8 cellular contexts compared by ENCODE assay signal in genomic region chr15:43105778-43106485, GRCh38. TPM values are rescaled to one million over a fixed set of nuclear protein-coding genes. Genes with fewer than 3 reads are reported as not detected.
A peak's percentile ranks its signal among the peaks of the same experiment; 100 is the strongest.
DNase-seq lines count a peak whose midpoint lies in the region; ATAC-seq, FAIRE-seq and TF ChIP-seq lines count a peak whose summit lies in the region.

Gene UBR1 (minus strand): TSS chr15:43106038. CDS start chr15:43106022, 16 bp downstream.

- H3K27ac Mint-ChIP-seq in activated naive CD8-positive, alpha-beta T cell treated with anti-CD3 and anti-CD28 coated beads, Interleukin-2, amount 50 U/mL, for 24 hours = peak within 1 kb of the TSS; percentile 98

- H3K9me3 ChIP-seq in pancreas (no peaks in the 10 kb centered on the region), thyroid gland (no peaks in the 10 kb centered on the region)

- peaks cover 42% of the 10 kb centered on the region for H3K4me1 Mint-ChIP-seq in activated naive CD8-positive, alpha-beta T cell treated with anti-CD3 and anti-CD28 coated beads, Interleukin-2, amount 50 U/mL, for 24 hours

- H3K4me3 Mint-ChIP-seq in activated naive CD8-positive, alpha-beta T cell treated with anti-CD3 and anti-CD28 coated beads, Interleukin-2, amount 50 U/mL, for 24 hours = peak within 1 kb of the TSS; percentile 89

- H3K9me3 Mint-ChIP-seq in activated naive CD8-positive, alpha-beta T cell treated with anti-CD3 and anti-CD28 coated beads, Interleukin-2, amount 50 U/mL, for 24 hours = no peaks in the 10 kb centered on the region

- intact Hi-C loops in Right ventricle myocardium superior (cut with DNase I) = loop anchor here (2.0 kb wide), 1 partner anchor 27 kb away; the partner anchor contains the start of gene TMEM62
- intact Hi-C loops in pancreas (cut with DNase I) = no loop called here
- intact Hi-C loops in thyroid gland (cut with DNase I) = no loop called here

- H3K4me1 ChIP-seq in pancreas (peaks cover 3 to 22% (median 13%) of the 10 kb centered on the region in 3 donors), thyroid gland (peaks cover 9 to 21% of the 10 kb centered on the region in 2 donors)

- H3K36me3 ChIP-seq in pancreas (no peaks in the 10 kb centered on the region), thyroid gland (no peaks in the 10 kb centered on the region)

- peak; percentile 75 for TF ChIP-seq POLR2A in GM10847 (IDR thresholded peaks at IDR 0.05; ENCODE audit: extremely low read depth, insufficient read length)
- TF ChIP-seq POLR2A in thyroid gland (IDR thresholded peaks at IDR 0.05) = peak in 1 of 2 donors; percentile 69

- DNase-seq in NCI-H1436 (lab: John Stamatoyannopoulos, UW) = peak; percentile 64
- peak; percentile 83 for DNase-seq in T follicular helper cell (ENCODE audit: low read depth)
- DNase-seq in activated naive CD8-positive, alpha-beta T cell treated with anti-CD3 and anti-CD28 coated beads, Interleukin-2, amount 50 U/mL, for 24 hours = peak; percentile 89
- DNase-seq in Right ventricle myocardium superior = peak; percentile 94
- DNase-seq in pancreas = peak; percentile 80 to 91 (median 86)
- peak; percentile 87 to 90 for DNase-seq in thyroid gland

- H3K4me3 ChIP-seq in pancreas (peak within 1 kb of the TSS; percentile 45 to 74 (median 69)), thyroid gland (replicated peaks in 1 of 3) (peak within 1 kb of the TSS; percentile 45 to 65 (median 60))

- WGBS in pancreas, 2 donors = 0% methylated on average over 33 of the region's 33 CpGs
- 0% methylated on average over 33 of the region's 33 CpGs for WGBS in thyroid gland, 2 donors

- no peaks in the 10 kb centered on the region for H3K27me3 Mint-ChIP-seq in activated naive CD8-positive, alpha-beta T cell treated with anti-CD3 and anti-CD28 coated beads, Interleukin-2, amount 50 U/mL, for 24 hours

- FAIRE-seq in pancreas (lab: Jason Lieb, UNC) = no peak

- ATAC-seq in HG02759 (IDR thresholded peaks at IDR 0.05; ENCODE audit: unreplicated experiment) = peak; percentile 92
- peak; percentile 94 for ATAC-seq in activated naive CD8-positive, alpha-beta T cell treated with anti-CD3 and anti-CD28 coated beads, Interleukin-2, amount 50 U/mL, for 24 hours
- peak; percentile 99 for ATAC-seq in Right ventricle myocardium superior (ENCODE audit: poor library complexity)
- ATAC-seq in pancreas = peak; percentile 93 to 97 (median 96)

- TF ChIP-seq CTCF in pancreas (IDR thresholded peaks at IDR 0.05) (no peak), thyroid gland (IDR thresholded peaks at IDR 0.05) (no peak)

- H3K27me3 ChIP-seq in pancreas = no peaks in the 10 kb centered on the region
- no peaks in the 10 kb centered on the region for H3K27me3 ChIP-seq in thyroid gland

- peaks cover 27% of the 10 kb centered on the region for H3K36me3 Mint-ChIP-seq in activated naive CD8-positive, alpha-beta T cell treated with anti-CD3 and anti-CD28 coated beads, Interleukin-2, amount 50 U/mL, for 24 hours (ENCODE audit: low read depth)

- H3K27ac ChIP-seq in pancreas (peak within 1 kb of the TSS; percentile 72 to 81 (median 78)), thyroid gland (peak within 1 kb of the TSS; percentile 51 to 91 (median 81))

RNA-seq across cellular contexts. Expression of gene UBR1, which starts in this region (rescaled TPM):
- 19.5 TPM for total RNA-seq in Right ventricle myocardium superior
- 10 to 100 TPM; 13.3 to 19.8 (median 14.7) TPM for total RNA-seq in pancreas
- polyA plus RNA-seq in pancreas = 1 to 10 TPM; 4.6 to 5.7 TPM
- 10 to 100 TPM; 39.3 to 50.5 (median 40.8) TPM for total RNA-seq in thyroid gland

Comparison
In these comparisons a context has a peak if more than half of its experiments do, and no peak if none do; other contexts are left out.
1. Peak in every context shown above with its lines: DNase-seq, ATAC-seq, H3K4me3 ChIP-seq and H3K27ac ChIP-seq.